In genomic region chr15:75699961-75700874, GRCh38 we compare ENCODE assay signal across 8 cellular contexts. TPM values are rescaled to one million over a fixed set of nuclear protein-coding genes. Genes with fewer than 3 reads are reported as not detected.
DNase-seq lines count a peak whose midpoint lies in the region; ATAC-seq, FAIRE-seq and TF ChIP-seq lines count a peak whose summit lies in the region.
"Not testable (repeated sequence)": the region's sequence is repeated elsewhere in the genome, so short reads cannot be mapped to it uniquely, and the experiment has no call there.

No MANE protein-coding gene starts in this region.

- H3K4me2 ChIP-seq in GM12878 (ENCODE audit: control insufficient read depth, insufficient read depth) = 0 out of 2 replicates have a peak overlapping the region, but pooled peaks have one; percentile 2

- BruUV-seq in GM12878 (replicated peaks; lab: Mats Ljungman, UMichigan) = not testable (repeated sequence)

- not testable (repeated sequence) for H4K20me1 ChIP-seq in GM12878 (ENCODE audit: control insufficient read depth, insufficient read depth)

- H3K27ac Mint-ChIP-seq in natural killer cell = peak overlapping the region in 1 of 2 donors; percentile 72

- not testable (repeated sequence) for TF ChIP-seq POLR2A in GM12878 (IDR thresholded peaks at IDR 0.05; ENCODE audit: low read depth, low read length); transverse colon (IDR thresholded peaks at IDR 0.05)

- FAIRE-seq in GM12878 (lab: Jason Lieb, UNC) = peak; percentile 96

- H3K4me1 ChIP-seq in SJSA1 (replicated peaks) = peaks cover 17% of the 10 kb centered on the region
- H3K4me1 ChIP-seq in GM12878 (ENCODE audit: control insufficient read depth, insufficient read depth, low read length) = peaks cover 27% of the 10 kb centered on the region
- H3K4me1 ChIP-seq in transverse colon = peaks cover 47 to 69% (median 53%) of the 10 kb centered on the region in 4 donors

- not testable (repeated sequence) for H3K79me2 ChIP-seq in GM12878 (ENCODE audit: control insufficient read depth, insufficient read depth, low read length)

- peak; percentile 81 for ATAC-seq in GM12878
- peak; percentile 56 for ATAC-seq in Right ventricle myocardium superior (ENCODE audit: poor library complexity)
- ATAC-seq in natural killer cell = peak; percentile 69 to 85 (median 82)

- WGBS in GM12878 (ENCODE audit: insufficient coverage, insufficient replicate concordance, low lambda C conversion rate, missing lambda C conversion rate) = 5% methylated on average over 10 of the region's 17 CpGs
- 25% methylated on average over 9 of the region's 17 CpGs; no CpG with 5 or more reads in 1 of the 2 donors for WGBS in transverse colon (ENCODE audit: low coverage in 1 of 2), 2 donors

- TF ChIP-seq CTCF in GM12878 (IDR thresholded peaks at IDR 0.05 in 2 of 3, conservative IDR thresholded peaks at IDR 0.05 in 1 of 3; ENCODE audit: control insufficient read depth in 2 of 3, extremely low read depth in 1 of 3, insufficient read depth in 1 of 3, low read depth in 3 of 3, low read length in 3 of 3); natural killer cell (IDR thresholded peaks at IDR 0.05); transverse colon (IDR thresholded peaks at IDR 0.05): not testable (repeated sequence)

- not testable (repeated sequence) for H2AFZ ChIP-seq in GM12878 (ENCODE audit: control insufficient read depth, low read depth, low read length)

- in situ Hi-C loops in GM12878 (cut with MboI); transverse colon (cut with MboI; ENCODE audit: low pct_ligation_motif_present in 1 of 4, low pct_unique_long_range_greater_than_20kb in 1 of 4, low sequenced_read_pairs in 3 of 4): not testable (repeated sequence)

- H3K27me3 ChIP-seq in SJSA1 (replicated peaks); GM12878 (replicated peaks in 1 of 2; ENCODE audit: control insufficient read depth in 2 of 2, insufficient read depth in 2 of 2, low read length in 1 of 2); transverse colon: not testable (repeated sequence)

- peaks cover 24 to 55% of the 10 kb centered on the region in 2 donors for H3K4me1 Mint-ChIP-seq in natural killer cell

- CTCF ChIA-PET in GM12878 (lab: Yijun Ruan, JAX) = not testable (repeated sequence)

- not testable (repeated sequence) for H3K9me3 ChIP-seq in SJSA1 (replicated peaks); GM12878 (replicated peaks; ENCODE audit: control insufficient read depth, insufficient read depth, low read length); transverse colon

- not testable (repeated sequence) for TF ChIP-seq RAD21 in GM12878 (IDR thresholded peaks at IDR 0.05; ENCODE audit: insufficient read depth, low read depth, low read length)

- not testable (repeated sequence) for H3K9ac ChIP-seq in GM12878 (ENCODE audit: control insufficient read depth, insufficient read depth, low read length)

- peaks cover 0 to 12% of the 10 kb centered on the region in 2 donors for H3K27me3 Mint-ChIP-seq in natural killer cell (ENCODE audit: low read depth in 2 of 2)

- POLR2A ChIA-PET in GM12878 (lab: Charles Lee) = interaction anchor here (0.8 kb wide), 1 partner anchor 357 kb away, joined by 3 read pairs; no protein-coding TSS in a partner anchor

- DNase-seq in GM03348 (ENCODE audit: low spot score) = peak; percentile 70
- DNase-seq in GOT3 (lab: John Stamatoyannopoulos, UW) = peak; percentile 48
- DNase-seq in LHCN-M2 (ENCODE audit: low read depth) = peak; percentile 64
- DNase-seq in SJSA1 (ENCODE audit: low read depth in 1 of 2, low spot score in 2 of 2) = peak; percentile 56 to 67
- peak; percentile 55 for DNase-seq in GM12878 (ENCODE audit: low read depth, low spot score)
- DNase-seq in Right ventricle myocardium superior = peak; percentile 79
- not testable (repeated sequence) for DNase-seq in natural killer cell, transverse colon

- intact Hi-C loops in GM12878 (cut with micrococcal nuclease; ENCODE audit: unreplicated experiment); Right ventricle myocardium superior (cut with DNase I); natural killer cell (cut with micrococcal nuclease); transverse colon (cut with DNase I; ENCODE audit: low total_unique reads): not testable (repeated sequence)

- RAD21 ChIA-PET in GM12878 (lab: Charles Lee; ENCODE audit: unreplicated experiment) = interaction anchor here (0.6 to 1.4 kb wide), 3 partner anchors 24 to 246 kb away, joined by 3 to 4 read pairs (median 3); a partner anchor contains a TSS

- peak overlapping the region; percentile 66 for H3K4me3 Mint-ChIP-seq in natural killer cell

- peak in 1 of 2 experiments; percentile 30; a peak in 1 of 4 replicates for TF ChIP-seq EP300 in GM12878 (IDR thresholded peaks at IDR 0.05; ENCODE audit: borderline replicate concordance in 1 of 2, control insufficient read depth in 1 of 2, low read depth in 2 of 2, low read length in 2 of 2)
- TF ChIP-seq EP300 in transverse colon (IDR thresholded peaks at IDR 0.05; ENCODE audit: low read depth) = not testable (repeated sequence)

- not testable (repeated sequence) for H3K36me3 ChIP-seq in SJSA1; GM12878 (ENCODE audit: control insufficient read depth in 2 of 2, insufficient read depth in 2 of 2, low read length in 1 of 2); transverse colon

- not testable (repeated sequence) for H3K27ac ChIP-seq in SJSA1; GM12878 (ENCODE audit: control insufficient read depth, insufficient read depth)
- peak overlapping the region; percentile 84 to 94 (median 88) for H3K27ac ChIP-seq in transverse colon

- not testable (repeated sequence) for H3K4me3 ChIP-seq in SJSA1, GM12878, transverse colon

- SMC1A ChIA-PET in GM12878 (lab: Charles Lee; ENCODE audit: uncharacterized antibody, unreplicated experiment) = not testable (repeated sequence)

- not testable (repeated sequence) for H3K36me3 Mint-ChIP-seq in natural killer cell

- not testable (repeated sequence) for H3K9me3 Mint-ChIP-seq in natural killer cell

TF ChIP-seq in GM12878, 131 proteins besides CTCF, POLR2A, EP300 and RAD21 (continues in another document):
- TF ChIP-seq MEF2B (IDR thresholded peaks at IDR 0.05; ENCODE audit: partially characterized antibody, poor library complexity, severe bottlenecking) = peak; percentile 97
- peak; percentile 17 to 82; a peak in 2 of 4 replicates for TF ChIP-seq BHLHE40 (IDR thresholded peaks at IDR 0.05; ENCODE audit: borderline replicate concordance in 1 of 2, low read depth in 2 of 2, low read length in 1 of 2)
- 0 out of 2 replicates have a peak, but pooled peaks have one; percentile 32 for TF ChIP-seq IKZF1 (conservative IDR thresholded peaks at IDR 0.05)

RNA-seq across cellular contexts. Expression of gene CSPG4, which starts 12.4 kb away (rescaled TPM):
- total RNA-seq in LHCN-M2 (2014; rRNA removed) = 16.4 and 21.0 TPM in 2 replicates
- 25.1 TPM for polyA plus RNA-seq in LHCN-M2 (2012)
- 0.32 and 0.41 TPM in 2 replicates for total RNA-seq in SJSA1 (2014; rRNA removed; shearing (Covaris generic))
- total RNA-seq in GM12878 (2013; cell fraction: nucleolus; rRNA removed) = 2.2 and 2.5 TPM in 2 replicates
- 1.9 and 2.2 TPM in 2 replicates for total RNA-seq in GM12878 (2014; rRNA removed)
- total RNA-seq in GM12878 (2014; rRNA removed; fragmentation: Illumina TruSeq; extraction: Trizol) = 0.74 and 0.81 TPM in 2 replicates
- total RNA-seq in GM12878 (2021) = 2.0 and 2.2 TPM in 2 replicates
- 0.13 TPM for polyA plus RNA-seq in GM12878 (2011; ENCODE audit: low read depth)
- polyA plus RNA-seq in GM12878 (2011; rRNA removed) = 0.06 and 0.15 TPM in 2 replicates
- 0.18 and 0.27 TPM in 2 replicates for polyA plus RNA-seq in GM12878 (2011; cell fraction: cytosol; rRNA removed)
- 1.2 and 1.3 TPM in 2 replicates for polyA plus RNA-seq in GM12878 (2011; cell fraction: nucleus; rRNA removed)
- 0.46 and 0.49 TPM in 2 replicates for polyA plus RNA-seq in GM12878 (2012)
- polyA plus RNA-seq in GM12878 (2014; fragmentation: Illumina TruSeq; extraction: Trizol) = 0.10 and 0.25 TPM in 2 replicates
- under 1 TPM; 0.02 to 0.03 TPM for polyA plus RNA-seq in GM12878 (2014; fragmentation: Nextera tagmentation; extraction: Ambion mirVana)
- polyA plus RNA-seq in GM12878 (2014; rRNA removed) = 0.96 and 1.3 TPM in 2 replicates
- under 1 TPM; 0.72 to 0.95 TPM for polyA plus RNA-seq in GM12878 (2016; fragmentation: Nextera tagmentation; extraction: Ambion mirVana)
- 0.37 and 0.82 TPM in 2 replicates for polyA minus RNA-seq in GM12878 (2011; rRNA and poly(A)+ RNA removed)
- polyA minus RNA-seq in GM12878 (2011; cell fraction: cytosol; rRNA and poly(A)+ RNA removed) = 0.67 and 0.73 TPM in 2 replicates
- polyA minus RNA-seq in GM12878 (2011; cell fraction: nucleus; rRNA and poly(A)+ RNA removed) = 0.73 and 1.2 TPM in 2 replicates
- total RNA-seq in Right ventricle myocardium superior = 5.2 TPM
- under 1 TPM; 0.05 to 0.09 (median 0.07) TPM for total RNA-seq in natural killer cell
- 10 to 100 TPM; 11.2 to 60.9 (median 31.3) TPM for total RNA-seq in transverse colon

RNA-seq across cellular contexts. Expression of gene SNX33, which starts 52.5 kb away (rescaled TPM):
- total RNA-seq in LHCN-M2 (2014; rRNA removed) = 15.5 and 18.3 TPM in 2 replicates
- 22.6 TPM for polyA plus RNA-seq in LHCN-M2 (2012)
- 4.8 and 6.1 TPM in 2 replicates for total RNA-seq in SJSA1 (2014; rRNA removed; shearing (Covaris generic))
- total RNA-seq in GM12878 (2013; cell fraction: nucleolus; rRNA removed) = 4.5 and 4.6 TPM in 2 replicates
- total RNA-seq in GM12878 (2014; rRNA removed) = 0.45 and 0.76 TPM in 2 replicates
- total RNA-seq in GM12878 (2014; rRNA removed; fragmentation: Illumina TruSeq; extraction: Trizol) = 0.18 and 0.40 TPM in 2 replicates
- total RNA-seq in GM12878 (2021) = 0.85 and 1.1 TPM in 2 replicates
- 0.25 TPM for polyA plus RNA-seq in GM12878 (2011; ENCODE audit: low read depth)
- 1.1 and 1.9 TPM in 2 replicates for polyA plus RNA-seq in GM12878 (2011; rRNA removed)
- 2.1 and 2.3 TPM in 2 replicates for polyA plus RNA-seq in GM12878 (2011; cell fraction: cytosol; rRNA removed)
- polyA plus RNA-seq in GM12878 (2011; cell fraction: nucleus; rRNA removed) = 4.0 and 5.1 TPM in 2 replicates
- 0.91 and 0.95 TPM in 2 replicates for polyA plus RNA-seq in GM12878 (2012)
- polyA plus RNA-seq in GM12878 (2014; fragmentation: Illumina TruSeq; extraction: Trizol) = 0.40 and 0.59 TPM in 2 replicates
- under 1 TPM; 0.13 to 0.14 TPM for polyA plus RNA-seq in GM12878 (2014; fragmentation: Nextera tagmentation; extraction: Ambion mirVana)
- polyA plus RNA-seq in GM12878 (2014; rRNA removed) = 0.71 and 0.83 TPM in 2 replicates
- under 1 TPM; 0.51 to 0.78 TPM for polyA plus RNA-seq in GM12878 (2016; fragmentation: Nextera tagmentation; extraction: Ambion mirVana)
- 3.7 and 6.0 TPM in 2 replicates for polyA minus RNA-seq in GM12878 (2011; rRNA and poly(A)+ RNA removed)
- 1.6 TPM in 2 replicates for polyA minus RNA-seq in GM12878 (2011; cell fraction: cytosol; rRNA and poly(A)+ RNA removed)
- polyA minus RNA-seq in GM12878 (2011; cell fraction: nucleus; rRNA and poly(A)+ RNA removed) = 2.7 and 4.2 TPM in 2 replicates
- 12.4 TPM for total RNA-seq in Right ventricle myocardium superior
- 1 to 10 TPM; 2.5 to 5.6 (median 5.1) TPM for total RNA-seq in natural killer cell
- total RNA-seq in transverse colon = 10 to 100 TPM; 26.5 to 52.0 (median 36.5) TPM
